In genomic region chr1:159921251-159921650, GRCh38 we compare ENCODE assay signal across 10 cellular contexts. TPM values are rescaled to one million over a fixed set of nuclear protein-coding genes. Genes with fewer than 3 reads are reported as not detected.
DNase-seq lines count a peak whose midpoint lies in the region; ATAC-seq, FAIRE-seq and TF ChIP-seq lines count a peak whose summit lies in the region.
"Had no signal": no experiment of that assay in that cellular context is flagged by ENCODE, and none has a peak within 500 bp of the region (broad histone marks: within the 10 kb centered on the region; RNA-seq: fewer than 3 reads in every experiment).

No MANE protein-coding gene starts in this region.

- TF ChIP-seq POLR2A in spleen (IDR thresholded peaks at IDR 0.05) = no peak

- FAIRE-seq in astrocyte (lab: Jason Lieb, UNC) = no peak
- FAIRE-seq: TTC549 had no signal

- H3K27me3 Mint-ChIP-seq in activated CD4-positive, alpha-beta T cell treated with anti-CD3 and anti-CD28 coated beads, Interleukin-2, amount 10 ng/mL, durations not matched to agents 24 days and 14 days = no peaks in the 10 kb centered on the region
- no peaks in the 10 kb centered on the region for H3K27me3 Mint-ChIP-seq in astrocyte (ENCODE audit: low read depth, unreplicated experiment)

- H3K9me3 Mint-ChIP-seq in activated CD4-positive, alpha-beta T cell treated with anti-CD3 and anti-CD28 coated beads, Interleukin-2, amount 10 ng/mL, durations not matched to agents 24 days and 14 days = no peaks in the 10 kb centered on the region
- H3K9me3 Mint-ChIP-seq in astrocyte (ENCODE audit: unreplicated experiment) = no peaks in the 10 kb centered on the region

- H3K9me3 ChIP-seq in astrocyte (ENCODE audit: insufficient read depth, low read depth, low read length) (no peaks in the 10 kb centered on the region), spleen (no peaks in the 10 kb centered on the region)

- H3K4me3 ChIP-seq in astrocyte (ENCODE audit: insufficient read depth, low read depth, low read length) (peak overlapping the region; percentile 98), spleen (peak overlapping the region in 7 of 8 donors; percentile 76 to 100 (median 95))

- peaks cover 71% of the 10 kb centered on the region for H4K20me1 ChIP-seq in astrocyte (ENCODE audit: insufficient read depth, low read length)

- peaks cover 62% of the 10 kb centered on the region for H3K36me3 Mint-ChIP-seq in activated CD4-positive, alpha-beta T cell treated with anti-CD3 and anti-CD28 coated beads, Interleukin-2, amount 10 ng/mL, durations not matched to agents 24 days and 14 days (ENCODE audit: low read depth)
- peaks cover 26% of the 10 kb centered on the region for H3K36me3 Mint-ChIP-seq in astrocyte (ENCODE audit: low read depth, unreplicated experiment)

- peak; percentile 22 for ATAC-seq in HG03159 (IDR thresholded peaks at IDR 0.05; ENCODE audit: unreplicated experiment)

- H3K4me3 Mint-ChIP-seq in activated CD4-positive, alpha-beta T cell treated with anti-CD3 and anti-CD28 coated beads, Interleukin-2, amount 10 ng/mL, durations not matched to agents 24 days and 14 days = peak overlapping the region; percentile 92
- H3K4me3 Mint-ChIP-seq in astrocyte (ENCODE audit: unreplicated experiment) = peak overlapping the region; percentile 55

- peak overlapping the region; percentile 100 for H3K27ac ChIP-seq in astrocyte (ENCODE audit: low read depth, low read length)
- peak overlapping the region; percentile 85 to 97 (median 95) for H3K27ac ChIP-seq in spleen

- H3K4me2 ChIP-seq in astrocyte (ENCODE audit: low read length) = peak overlapping the region; percentile 98

- DNase-seq in activated CD4-positive, alpha-beta T cell treated with anti-CD3 and anti-CD28 coated beads, Interleukin-2, amount 10 ng/mL, durations not matched to agents 24 days and 14 days = peak; percentile 79
- DNase-seq in activated CD4-positive, alpha-beta T cell treated with anti-CD3 and anti-CD28 coated beads, Interleukin-2, amount 50 U/mL, for 4 hours = no peak
- DNase-seq in astrocyte (ENCODE audit: low read depth) (peak; percentile 20), spleen (peak; percentile 11), DMS153 (lab: John Stamatoyannopoulos, UW) (no peak), NCI-H1694 treated with DMSO at 0.1 percent for 48 hours (lab: John Stamatoyannopoulos, UW) (no peak), NCI-H1417 (lab: John Stamatoyannopoulos, UW) (no peak)

- peak overlapping the region; percentile 99 for H3K9ac ChIP-seq in astrocyte (ENCODE audit: low read length)

- 25 to 49% (median 38%) methylated on average over 1 of the region's 1 CpG for WGBS in spleen, 5 donors

- H3K27ac Mint-ChIP-seq in activated CD4-positive, alpha-beta T cell treated with anti-CD3 and anti-CD28 coated beads, Interleukin-2, amount 10 ng/mL, durations not matched to agents 24 days and 14 days = peak overlapping the region; percentile 98
- peak overlapping the region; percentile 4 for H3K27ac Mint-ChIP-seq in astrocyte (ENCODE audit: unreplicated experiment)

- H3K27me3 ChIP-seq in astrocyte (ENCODE audit: insufficient read depth, low read length) (no peaks in the 10 kb centered on the region), spleen (replicated peaks in 1 of 7) (no peaks in the 10 kb centered on the region)

- H3K4me1 ChIP-seq in astrocyte (ENCODE audit: insufficient read depth, low read length) = peaks cover 55% of the 10 kb centered on the region
- H3K4me1 ChIP-seq in spleen = peaks cover 38 to 98% (median 64%) of the 10 kb centered on the region in 6 donors

- H3K36me3 ChIP-seq in astrocyte (ENCODE audit: insufficient read depth, low read length) = peaks cover 32% of the 10 kb centered on the region
- peaks cover 7 to 50% (median 40%) of the 10 kb centered on the region in 6 donors for H3K36me3 ChIP-seq in spleen

- TF ChIP-seq CTCF in astrocyte (IDR thresholded peaks at IDR 0.05; ENCODE audit: insufficient read depth, low read depth, low read length) (no peak), spleen (IDR thresholded peaks at IDR 0.05 in 8 of 11, conservative IDR thresholded peaks at IDR 0.05 in 3 of 11) (no peak)

- peaks cover 62% of the 10 kb centered on the region for H3K4me1 Mint-ChIP-seq in activated CD4-positive, alpha-beta T cell treated with anti-CD3 and anti-CD28 coated beads, Interleukin-2, amount 10 ng/mL, durations not matched to agents 24 days and 14 days
- peaks cover 53% of the 10 kb centered on the region for H3K4me1 Mint-ChIP-seq in astrocyte (ENCODE audit: low read depth, unreplicated experiment)

- H2AFZ ChIP-seq in astrocyte (ENCODE audit: low read depth, low read length) = no peak overlapping the region

- intact Hi-C loops in activated CD4-positive, alpha-beta T cell treated with anti-CD3 and anti-CD28 coated beads, Interleukin-2, amount 10 ng/mL, durations not matched to agents 24 days and 14 days (cut with micrococcal nuclease) = loop anchor here (5.0 to 10.0 kb wide), 3 partner anchors 341 to 844 kb away; partner anchors contain the start of genes AIM2 and DCAF8
- intact Hi-C loops in spleen (cut with DNase I; ENCODE audit: low total_unique reads) = no loop called here

- H3K79me2 ChIP-seq in astrocyte (ENCODE audit: insufficient read depth, low read length) = peaks cover 80% of the 10 kb centered on the region

RNA-seq across cellular contexts. Expression of gene TAGLN2, which starts 4.1 kb away (rescaled TPM):
- total RNA-seq in activated CD4-positive, alpha-beta T cell treated with anti-CD3 and anti-CD28 coated beads, Interleukin-2, amount 10 ng/mL, durations not matched to agents 24 days and 14 days = 488 and 517 TPM in 2 replicates
- total RNA-seq in astrocyte = 614 and 688 TPM in 2 replicates
- total RNA-seq in spleen = 100 to 1,000 TPM; 341 to 505 (median 407) TPM
- polyA plus RNA-seq in spleen = 100 to 1,000 TPM; 351 to 525 (median 475) TPM

RNA-seq across cellular contexts. Expression of gene CFAP45, which starts 21.3 kb away (rescaled TPM):
- total RNA-seq in activated CD4-positive, alpha-beta T cell treated with anti-CD3 and anti-CD28 coated beads, Interleukin-2, amount 10 ng/mL, durations not matched to agents 24 days and 14 days = 1.5 TPM in 2 replicates
- 3.2 and 4.3 TPM in 2 replicates for total RNA-seq in astrocyte
- total RNA-seq in spleen = 1 to 10 TPM; 1.1 to 3.0 (median 2.0) TPM
- 1 to 10 TPM in 2 of 3 donors, under 1 TPM in 1; 0.58 to 2.8 (median 1.2) TPM for polyA plus RNA-seq in spleen
- total RNA-seq: myocyte had no signal

RNA-seq across cellular contexts. Expression of gene IGSF9, which starts 24.2 kb away (rescaled TPM):
- not detected in 2 replicates for total RNA-seq in activated CD4-positive, alpha-beta T cell treated with anti-CD3 and anti-CD28 coated beads, Interleukin-2, amount 10 ng/mL, durations not matched to agents 24 days and 14 days
- 0.89 and 2.1 TPM in 2 replicates for total RNA-seq in astrocyte
- total RNA-seq in spleen = 1 to 10 TPM in 4 of 7 donors, under 1 TPM in 3; 0.64 to 2.1 (median 1.1) TPM
- polyA plus RNA-seq in spleen = under 1 TPM; 0.12 to 0.80 (median 0.46) TPM

RNA-seq across cellular contexts. Expression of gene SLAMF9, which starts 32.8 kb away (rescaled TPM):
- not detected in 2 replicates for total RNA-seq in activated CD4-positive, alpha-beta T cell treated with anti-CD3 and anti-CD28 coated beads, Interleukin-2, amount 10 ng/mL, durations not matched to agents 24 days and 14 days
- 0.43 TPM in 1 of 2 replicates, not detected in the other for total RNA-seq in astrocyte
- 1 to 10 TPM in 1 of 7 donors, under 1 TPM in 2, not detected in 4; 0.67 to 1.3 (median 0.89) TPM for total RNA-seq in spleen
- under 1 TPM; 0.14 to 0.26 (median 0.22) TPM for polyA plus RNA-seq in spleen
- total RNA-seq: myocyte had no signal

RNA-seq across cellular contexts. Expression of gene VSIG8, which starts 58.8 kb away (rescaled TPM):
- total RNA-seq in activated CD4-positive, alpha-beta T cell treated with anti-CD3 and anti-CD28 coated beads, Interleukin-2, amount 10 ng/mL, durations not matched to agents 24 days and 14 days = not detected in 2 replicates
- total RNA-seq in astrocyte (not detected in 2 replicates), spleen (under 1 TPM in 1 of 7 donors, not detected in 6; 0.33 TPM)
- polyA plus RNA-seq in spleen = under 1 TPM; 0.03 to 0.43 (median 0.13) TPM
- total RNA-seq: myocyte had no signal

Comparison
In these comparisons a context has a peak if more than half of its experiments do, and no peak if none do; other contexts are left out.
1. DNase-seq: peak in activated CD4-positive, alpha-beta T cell treated with anti-CD3 and anti-CD28 coated beads, Interleukin-2, amount 10 ng/mL, durations not matched to agents 24 days and 14 days (single experiment), astrocyte (single experiment) and spleen (single experiment); none in activated CD4-positive, alpha-beta T cell treated with anti-CD3 and anti-CD28 coated beads, Interleukin-2, amount 50 U/mL, for 4 hours (0 of 2), DMS153 (single experiment), NCI-H1694 treated with DMSO at 0.1 percent for 48 hours (single experiment) and NCI-H1417 (0 of 3).